ENCODE assay signal across 1 cellular context in the genomic region with DNA sequence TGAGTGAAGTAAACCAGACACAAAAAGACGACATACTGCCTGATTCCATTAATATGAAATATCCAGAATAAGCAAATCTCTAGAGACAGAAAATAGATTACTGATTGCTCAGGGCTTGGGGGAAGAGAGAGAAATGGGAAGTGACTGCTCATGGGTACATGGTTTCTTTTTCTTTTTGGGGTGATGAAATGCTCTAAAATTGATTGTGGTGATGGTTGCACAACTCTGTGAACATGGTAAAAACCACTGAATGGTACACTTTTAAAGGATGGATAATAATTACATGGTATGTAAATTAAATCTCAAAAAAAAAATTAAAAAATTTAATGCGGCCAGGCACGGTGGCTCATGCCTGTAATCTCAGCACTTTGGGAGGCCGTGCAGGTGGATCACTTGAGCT.
TF ChIP-seq lines count a peak whose summit lies in the region.

No MANE protein-coding gene starts in this region.

TF ChIP-seq in HepG2, 621 proteins besides CTCF, POLR2A, EP300 and RAD21 (continued from another document):
- TF ChIP-seq, protein P1, sequence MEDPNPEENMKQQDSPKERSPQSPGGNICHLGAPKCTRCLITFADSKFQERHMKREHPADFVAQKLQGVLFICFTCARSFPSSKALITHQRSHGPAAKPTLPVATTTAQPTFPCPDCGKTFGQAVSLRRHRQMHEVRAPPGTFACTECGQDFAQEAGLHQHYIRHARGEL (CRISPR knock-in tag; IDR thresholded peaks at IDR 0.05): no peak
- no peak for TF ChIP-seq ZFP1 (CRISPR knock-in tag; IDR thresholded peaks at IDR 0.05)
- no peak for TF ChIP-seq FIP1L1 (IDR thresholded peaks at IDR 0.05; ENCODE audit: borderline replicate concordance, insufficient read depth, low read depth, low read length)
- no peak for TF ChIP-seq ZNF747 (CRISPR knock-in tag; IDR thresholded peaks at IDR 0.05; ENCODE audit: borderline replicate concordance)
- no peak for TF ChIP-seq POLR2G (IDR thresholded peaks at IDR 0.05; ENCODE audit: low read depth, low read length)
- TF ChIP-seq ZNF335 (CRISPR knock-in tag; IDR thresholded peaks at IDR 0.05): no peak
- TF ChIP-seq THYN1 (CRISPR knock-in tag; IDR thresholded peaks at IDR 0.05; ENCODE audit: borderline replicate concordance, low read depth): no peak
- TF ChIP-seq ZNF510 (CRISPR knock-in tag; IDR thresholded peaks at IDR 0.05; ENCODE audit: low read depth): no peak
- no peak for TF ChIP-seq ZNF232 (CRISPR knock-in tag; IDR thresholded peaks at IDR 0.05; ENCODE audit: borderline replicate concordance)
- TF ChIP-seq, protein P2, sequence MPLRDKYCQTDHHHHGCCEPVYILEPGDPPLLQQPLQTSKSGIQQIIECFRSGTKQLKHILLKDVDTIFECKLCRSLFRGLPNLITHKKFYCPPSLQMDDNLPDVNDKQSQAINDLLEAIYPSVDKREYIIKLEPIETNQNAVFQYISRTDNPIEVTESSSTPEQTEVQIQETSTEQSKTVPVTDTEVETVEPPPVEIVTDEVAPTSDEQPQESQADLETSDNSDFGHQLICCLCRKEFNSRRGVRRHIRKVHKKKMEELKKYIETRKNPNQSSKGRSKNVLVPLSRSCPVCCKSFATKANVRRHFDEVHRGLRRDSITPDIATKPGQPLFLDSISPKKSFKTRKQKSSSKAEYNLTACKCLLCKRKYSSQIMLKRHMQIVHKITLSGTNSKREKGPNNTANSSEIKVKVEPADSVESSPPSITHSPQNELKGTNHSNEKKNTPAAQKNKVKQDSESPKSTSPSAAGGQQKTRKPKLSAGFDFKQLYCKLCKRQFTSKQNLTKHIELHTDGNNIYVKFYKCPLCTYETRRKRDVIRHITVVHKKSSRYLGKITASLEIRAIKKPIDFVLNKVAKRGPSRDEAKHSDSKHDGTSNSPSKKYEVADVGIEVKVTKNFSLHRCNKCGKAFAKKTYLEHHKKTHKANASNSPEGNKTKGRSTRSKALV (CRISPR knock-in tag; IDR thresholded peaks at IDR 0.05): no peak
- TF ChIP-seq, protein P3, sequence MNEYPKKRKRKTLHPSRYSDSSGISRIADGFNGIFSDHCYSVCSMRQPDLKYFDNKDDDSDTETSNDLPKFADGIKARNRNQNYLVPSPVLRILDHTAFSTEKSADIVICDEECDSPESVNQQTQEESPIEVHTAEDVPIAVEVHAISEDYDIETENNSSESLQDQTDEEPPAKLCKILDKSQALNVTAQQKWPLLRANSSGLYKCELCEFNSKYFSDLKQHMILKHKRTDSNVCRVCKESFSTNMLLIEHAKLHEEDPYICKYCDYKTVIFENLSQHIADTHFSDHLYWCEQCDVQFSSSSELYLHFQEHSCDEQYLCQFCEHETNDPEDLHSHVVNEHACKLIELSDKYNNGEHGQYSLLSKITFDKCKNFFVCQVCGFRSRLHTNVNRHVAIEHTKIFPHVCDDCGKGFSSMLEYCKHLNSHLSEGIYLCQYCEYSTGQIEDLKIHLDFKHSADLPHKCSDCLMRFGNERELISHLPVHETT (CRISPR knock-in tag; conservative IDR thresholded peaks at IDR 0.05): no peak
- no peak for TF ChIP-seq KDM3A (CRISPR knock-in tag; IDR thresholded peaks at IDR 0.05; ENCODE audit: low read depth)
- TF ChIP-seq, protein P4, sequence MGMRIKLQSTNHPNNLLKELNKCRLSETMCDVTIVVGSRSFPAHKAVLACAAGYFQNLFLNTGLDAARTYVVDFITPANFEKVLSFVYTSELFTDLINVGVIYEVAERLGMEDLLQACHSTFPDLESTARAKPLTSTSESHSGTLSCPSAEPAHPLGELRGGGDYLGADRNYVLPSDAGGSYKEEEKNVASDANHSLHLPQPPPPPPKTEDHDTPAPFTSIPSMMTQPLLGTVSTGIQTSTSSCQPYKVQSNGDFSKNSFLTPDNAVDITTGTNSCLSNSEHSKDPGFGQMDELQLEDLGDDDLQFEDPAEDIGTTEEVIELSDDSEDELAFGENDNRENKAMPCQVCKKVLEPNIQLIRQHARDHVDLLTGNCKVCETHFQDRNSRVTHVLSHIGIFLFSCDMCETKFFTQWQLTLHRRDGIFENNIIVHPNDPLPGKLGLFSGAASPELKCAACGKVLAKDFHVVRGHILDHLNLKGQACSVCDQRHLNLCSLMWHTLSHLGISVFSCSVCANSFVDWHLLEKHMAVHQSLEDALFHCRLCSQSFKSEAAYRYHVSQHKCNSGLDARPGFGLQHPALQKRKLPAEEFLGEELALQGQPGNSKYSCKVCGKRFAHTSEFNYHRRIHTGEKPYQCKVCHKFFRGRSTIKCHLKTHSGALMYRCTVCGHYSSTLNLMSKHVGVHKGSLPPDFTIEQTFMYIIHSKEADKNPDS (CRISPR knock-in tag; IDR thresholded peaks at IDR 0.05): no peak
- no peak for TF ChIP-seq ZNF724P (CRISPR knock-in tag; IDR thresholded peaks at IDR 0.05; ENCODE audit: borderline replicate concordance)
